In genomic region chr4:97589481-97590196, GRCh38 we compare ENCODE assay signal across 25 cellular contexts.
"Had no signal": no experiment of that assay in that cellular context is flagged by ENCODE, and none has a peak within 500 bp of the region (broad histone marks: within the 10 kb centered on the region; RNA-seq: fewer than 3 reads in every experiment).

No MANE protein-coding gene starts in this region.

- H3K9me3 ChIP-seq: body of pancreas, gastroesophageal sphincter, neutrophil, ovary, prostate gland, right atrium auricular region had no signal

- H3K4me3 ChIP-seq: body of pancreas, gastroesophageal sphincter, ovary, prostate gland, right atrium auricular region, upper lobe of left lung had no signal

- H3K27ac ChIP-seq: body of pancreas, gastroesophageal sphincter, neutrophil, ovary, prostate gland, right atrium auricular region, upper lobe of left lung had no signal

- H3K27me3 ChIP-seq: body of pancreas, gastroesophageal sphincter, neutrophil, ovary, right atrium auricular region, upper lobe of left lung had no signal

- H3K4me1 ChIP-seq: body of pancreas, gastroesophageal sphincter, prostate gland, right atrium auricular region, upper lobe of left lung had no signal

- H3K36me3 ChIP-seq: gastroesophageal sphincter, neutrophil, ovary, prostate gland, right atrium auricular region, upper lobe of left lung had no signal

- DNase-seq: activated B cell treated with CpG ODN at 0.5 μM for 24 hours; activated CD4-positive, alpha-beta memory T cell treated with anti-CD3 and anti-CD28 coated beads for 36 hours; activated CD4-positive, alpha-beta T cell treated with anti-CD3 and anti-CD28 coated beads for 36 hours; activated gamma-delta T cell; activated naive CD4-positive, alpha-beta T cell treated with anti-CD3 and anti-CD28 coated beads, Interleukin-2, amount 50 U/mL, for 16 hours; activated naive CD8-positive, alpha-beta T cell treated with anti-CD3 and anti-CD28 coated beads, Interleukin-2, amount 50 U/mL, for 24 hours; activated T-cell treated with anti-CD3 and anti-CD28 coated beads for 4 hours; anterior cingulate cortex; body of pancreas; caudate nucleus; dermis blood vessel endothelial cell; effector CD8-positive, alpha-beta T cell; head of caudate nucleus; hypothalamus; left colon; mesenchymal stem cell; ovary; stimulated activated CD4-positive, alpha-beta T cell treated with anti-CD3 and anti-CD28 coated beads, Interleukin-4, amount 100 ng/mL, for 4 hours; stimulated activated naive CD8-positive, alpha-beta T cell treated with anti-CD3 and anti-CD28 coated beads, Interleukin-15, Interleukin-2, amounts not matched to agents 100 U/mL and 50 U/mL, for 24 hours; T1000; upper lobe of left lung had no signal
